10 cellular contexts compared by ENCODE assay signal in genomic region chr1:94235189-94236020, GRCh38. TPM values are rescaled to one million over a fixed set of nuclear protein-coding genes. Genes with fewer than 3 reads are reported as not detected.
DNase-seq lines count a peak whose midpoint lies in the region; ATAC-seq, FAIRE-seq and TF ChIP-seq lines count a peak whose summit lies in the region.
"Had no signal": no experiment of that assay in that cellular context is flagged by ENCODE, and none has a peak within 500 bp of the region (broad histone marks: within the 10 kb centered on the region; RNA-seq: fewer than 3 reads in every experiment).

No MANE protein-coding gene starts in this region.

- DNase-seq in A549 (ENCODE audit: low read depth in 1 of 2, low spot score in 1 of 2): no peak
- peak; percentile 60 for DNase-seq in LHCN-M2 (ENCODE audit: low read depth)
- DNase-seq in nephron progenitor cell: no peak
- DNase-seq in NCI-H2227 (lab: John Stamatoyannopoulos, UW; ENCODE audit: unreplicated experiment): no peak
- no peak for DNase-seq in RPMI8226
- DNase-seq in ecto neural progenitor cell (ENCODE audit: low spot score): no peak
- DNase-seq in DMS153 treated with DMSO at 0.1 percent for 48 hours (lab: John Stamatoyannopoulos, UW; ENCODE audit: unreplicated experiment): no peak
- DNase-seq: CD4-positive, CD25-positive, alpha-beta regulatory T cell; NCI-H1694 treated with DMSO at 0.1 percent for 48 hours had no signal

- H3K4me1 ChIP-seq in A549 (peaks cover 69% of the 10 kb centered on the region), endocrine pancreas (ENCODE audit: control insufficient read depth, insufficient read depth, low read length) (peaks cover 25% of the 10 kb centered on the region)

- peaks cover 25% of the 10 kb centered on the region for H3K4me1 Mint-ChIP-seq in nephron progenitor cell

- TF ChIP-seq CTCF in A549 (IDR thresholded peaks at IDR 0.05) (no peak), nephron progenitor cell (IDR thresholded peaks at IDR 0.05) (no peak)

- POLR2A ChIA-PET in A549 (lab: Yijun Ruan, JAX): interaction anchor here (2.1 to 3.1 kb wide), 2 partner anchors 90 to 167 kb away, joined by 10 to 18 read pairs; no protein-coding TSS in a partner anchor

- no peak for TF ChIP-seq RAD21 in A549 (conservative IDR thresholded peaks at IDR 0.05 in 1 of 2, IDR thresholded peaks at IDR 0.05 in 1 of 2)

- no peak for ATAC-seq in A549

- FAIRE-seq in A549 (lab: Jason Lieb, UNC): no peak

- no peaks in the 10 kb centered on the region for H3K9me3 ChIP-seq in A549
- H3K9me3 ChIP-seq in endocrine pancreas (ENCODE audit: control insufficient read depth, low read length): no peaks in the 10 kb centered on the region

- CTCF ChIA-PET in A549 (lab: Yijun Ruan, JAX): interaction anchor here (1.0 to 5.2 kb wide), 9 partner anchors 10 to 196 kb away, joined by 3 to 34 read pairs (median 3); no protein-coding TSS in a partner anchor

- H3K27ac ChIP-seq in A549: peak overlapping the region in 1 of 2 experiments; percentile 97; a peak in 2 of 6 replicates

- H3K9me3 Mint-ChIP-seq in nephron progenitor cell: no peaks in the 10 kb centered on the region

- no peak for TF ChIP-seq EP300 in A549 (IDR thresholded peaks at IDR 0.05)

- H3K27me3 Mint-ChIP-seq in nephron progenitor cell (ENCODE audit: low read depth, poor library complexity): peaks cover 59% of the 10 kb centered on the region

- WGBS in A549 (ENCODE audit: missing lambda C conversion rate): 45% methylated on average over 9 of the region's 9 CpGs

- no peak for TF ChIP-seq POLR2A in A549 (IDR thresholded peaks at IDR 0.05; ENCODE audit: low read length)

- H3K27ac Mint-ChIP-seq in nephron progenitor cell: no peak overlapping the region
- H3K27ac Mint-ChIP-seq: CD4-positive, CD25-positive, alpha-beta regulatory T cell had no signal

- H3K4me3 ChIP-seq in A549 (peak overlapping the region; percentile 84), endocrine pancreas (ENCODE audit: control insufficient read depth, insufficient read depth, low read length) (peak overlapping the region; percentile 79)

- H3K36me3 Mint-ChIP-seq in nephron progenitor cell (ENCODE audit: low read depth): no peaks in the 10 kb centered on the region
- H3K36me3 Mint-ChIP-seq: CD4-positive, CD25-positive, alpha-beta regulatory T cell had no signal

- no peaks in the 10 kb centered on the region for H3K27me3 ChIP-seq in endocrine pancreas (ENCODE audit: control insufficient read depth, insufficient read depth, low read length)

- H3K9ac ChIP-seq in endocrine pancreas (ENCODE audit: control insufficient read depth, insufficient read depth, low read length): no peak overlapping the region

- peak overlapping the region; percentile 98 for H3K4me2 ChIP-seq in A549

- no peaks in the 10 kb centered on the region for H3K36me3 ChIP-seq in endocrine pancreas (ENCODE audit: control insufficient read depth, insufficient read depth, low read length)

- H3K4me3 Mint-ChIP-seq in nephron progenitor cell: peak overlapping the region; percentile 82

TF ChIP-seq in A549, 52 proteins besides CTCF, POLR2A, EP300 and RAD21:
- TF ChIP-seq MAX (IDR thresholded peaks at IDR 0.05) (no peak), CBX2 (IDR thresholded peaks at IDR 0.05; ENCODE audit: borderline replicate concordance, low read depth) (no peak)

RNA-seq across cellular contexts. Expression of gene ARHGAP29, which starts 2.0 kb away (rescaled TPM):
- polyA plus RNA-seq in A549 (2011; rRNA removed): 22.0 and 29.7 TPM in 2 replicates
- polyA plus RNA-seq in A549 (2012; cell fraction: cytosol; rRNA removed): 4.7 and 5.0 TPM in 2 replicates
- 4.3 and 5.9 TPM in 2 replicates for polyA plus RNA-seq in A549 (2012; cell fraction: nucleus; rRNA removed)
- polyA plus RNA-seq in A549 (2017; fragmentation: RNase III; extraction: RNeasy Plus Mini Kit Qiagen cat#74134 plus additional on column Dnase treatment): 14.3 to 16.2 TPM (median 15.8 TPM) in 3 replicates
- polyA minus RNA-seq in A549 (2011; rRNA and poly(A)+ RNA removed): 15.6 and 16.1 TPM in 2 replicates
- total RNA-seq in LHCN-M2 (2014; rRNA removed): 17.9 and 18.1 TPM in 2 replicates
- polyA plus RNA-seq in LHCN-M2 (2012): 9.4 TPM
- total RNA-seq: CD4-positive, CD25-positive, alpha-beta regulatory T cell had no signal
- polyA plus RNA-seq: CD4-positive, CD25-positive, alpha-beta regulatory T cell had no signal
